ENCODE assay signal across 8 cellular contexts in genomic region chr5:179858241-179858585, GRCh38. TPM values are rescaled to one million over a fixed set of nuclear protein-coding genes. Genes with fewer than 3 reads are reported as not detected.
DNase-seq lines count a peak whose midpoint lies in the region; ATAC-seq, FAIRE-seq and TF ChIP-seq lines count a peak whose summit lies in the region.

No MANE protein-coding gene starts in this region.

- WGBS in A549 (ENCODE audit: missing lambda C conversion rate), result 0% methylated on average over 26 of the region's 32 CpGs

- H3K27me3 ChIP-seq in NT2/D1 (ENCODE audit: insufficient read depth, insufficient read length), result no peaks in the 10 kb centered on the region

- no peak for TF ChIP-seq POLR2A in A549 (IDR thresholded peaks at IDR 0.05; ENCODE audit: low read length)

- H3K27ac ChIP-seq in A549, result peak overlapping the region; percentile 89 to 95

- H3K4me1 ChIP-seq in A549 (peaks cover 9% of the 10 kb centered on the region; the same call in 2 of the 3 replicates), NT2/D1 (ENCODE audit: insufficient read depth, insufficient read length) (no peaks in the 10 kb centered on the region)

- intact Hi-C loops in left cardiac atrium (cut with DNase I), result loop anchor here in 1 of 2 donors (5.0 kb wide), 1 partner anchor 36 kb away; the partner anchor contains the start of gene SQSTM1

- H3K9ac ChIP-seq in NT2/D1 (ENCODE audit: insufficient read length, low read depth), result peak overlapping the region; percentile 90

- in situ Hi-C loops in GM13976 (cut with MboI; ENCODE audit: low sequenced_read_pairs, unreplicated experiment), result no loop called here

- ATAC-seq in A549, result peak; percentile 74
- ATAC-seq in HG02938 (IDR thresholded peaks at IDR 0.05; ENCODE audit: unreplicated experiment), result peak; percentile 41
- ATAC-seq in left cardiac atrium, result peak; percentile 47 to 51

- TF ChIP-seq EP300 in A549 (IDR thresholded peaks at IDR 0.05), result no peak

- H3K4me2 ChIP-seq in A549, result peak overlapping the region; percentile 80

- peak in 1 of 2 experiments; percentile 52 for DNase-seq in A549 (ENCODE audit: low read depth in 1 of 2, low spot score in 1 of 2)
- peak; percentile 72 for DNase-seq in GM13976 (ENCODE audit: low spot score)
- DNase-seq in NT2/D1 (ENCODE audit: low read depth, low spot score), result no peak
- peak; percentile 26 for DNase-seq in activated gamma-delta T cell treated with anti-CD3 and anti-CD28 coated beads, Interleukin-2, amount 50 U/mL, for 16 hours (ENCODE audit: low read depth)
- DNase-seq in left cardiac atrium, result no peak
- DNase-seq in putamen (ENCODE audit: low spot score), result peak; percentile 83
- no peak for DNase-seq in COLO829 (ENCODE audit: low spot score)

- CTCF ChIA-PET in A549 (lab: Yijun Ruan, JAX), result interaction anchor here (2.5 kb wide), 1 partner anchor 56 kb away, joined by 10 read pairs; no protein-coding TSS in a partner anchor

- TF ChIP-seq RAD21 in A549 (conservative IDR thresholded peaks at IDR 0.05 in 1 of 2, IDR thresholded peaks at IDR 0.05 in 1 of 2), result no peak

- no peaks in the 10 kb centered on the region for H3K9me3 ChIP-seq in A549
- H3K9me3 ChIP-seq in NT2/D1 (ENCODE audit: insufficient read depth, low read length), result peaks cover 5% of the 10 kb centered on the region; the same call in 1 of the 2 replicates

- TF ChIP-seq CTCF in A549 (IDR thresholded peaks at IDR 0.05) (no peak), GM13976 (IDR thresholded peaks at IDR 0.05; ENCODE audit: borderline replicate concordance, control extremely low read depth, extremely low read depth, insufficient read depth, missing control alignments) (no peak)

- H3K36me3 ChIP-seq in NT2/D1 (ENCODE audit: insufficient read depth, insufficient read length, low read length), result peaks cover 18% of the 10 kb centered on the region

- FAIRE-seq in A549 (lab: Jason Lieb, UNC), result no peak

- POLR2A ChIA-PET in A549 (lab: Yijun Ruan, JAX), result interaction anchor here (1.5 kb wide), 1 partner anchor 38 kb away, joined by 4 read pairs; the partner anchor contains the start of gene SQSTM1

- H3K4me3 ChIP-seq in A549 (peak overlapping the region; percentile 75), NT2/D1 (ENCODE audit: insufficient read length, low read depth) (peak overlapping the region; percentile 73)

TF ChIP-seq in A549, 52 proteins besides CTCF, POLR2A, EP300 and RAD21:
- TF ChIP-seq TP53 (CRISPR knock-in tag; IDR thresholded peaks at IDR 0.05) (no peak), SMC3 (IDR thresholded peaks at IDR 0.05) (no peak), HOXB13 (CRISPR knock-in tag; IDR thresholded peaks at IDR 0.05; ENCODE audit: low read depth) (no peak), SREBF2 (IDR thresholded peaks at IDR 0.05) (no peak), ZFP36 (IDR thresholded peaks at IDR 0.05; ENCODE audit: borderline replicate concordance, partially characterized antibody) (no peak), HMGXB4 (CRISPR knock-in tag; IDR thresholded peaks at IDR 0.05; ENCODE audit: borderline replicate concordance) (no peak), MYC (IDR thresholded peaks at IDR 0.05; ENCODE audit: borderline replicate concordance, low read length) (no peak), HES2 (IDR thresholded peaks at IDR 0.05) (no peak), CHD4 (IDR thresholded peaks at IDR 0.05; ENCODE audit: borderline replicate concordance) (no peak), MAX (IDR thresholded peaks at IDR 0.05) (no peak), ZNF302 (CRISPR knock-in tag; IDR thresholded peaks at IDR 0.05) (no peak), JUNB (IDR thresholded peaks at IDR 0.05) (no peak), NFE2L2 (conservative IDR thresholded peaks at IDR 0.05; ENCODE audit: low read length) (no peak), CEBPB (IDR thresholded peaks at IDR 0.05) (no peak), CBX8 (IDR thresholded peaks at IDR 0.05) (no peak)

RNA-seq across cellular contexts. Expression of gene MRNIP, which starts 0.4 kb away (rescaled TPM):
- polyA plus RNA-seq in A549 (2011; rRNA removed), result 21.4 and 26.1 TPM in 2 replicates
- 19.4 and 20.7 TPM in 2 replicates for polyA plus RNA-seq in A549 (2012; cell fraction: cytosol; rRNA removed)
- 155 and 197 TPM in 2 replicates for polyA plus RNA-seq in A549 (2012; cell fraction: nucleus; rRNA removed)
- polyA plus RNA-seq in A549 (2017; fragmentation: RNase III; extraction: RNeasy Plus Mini Kit Qiagen cat#74134 plus additional on column Dnase treatment), result 29.7 to 35.9 TPM (median 30.5 TPM) in 3 replicates
- polyA minus RNA-seq in A549 (2011; rRNA and poly(A)+ RNA removed), result 12.2 and 13.2 TPM in 2 replicates
- total RNA-seq in left cardiac atrium, result 10 to 100 TPM; 11.1 to 12.7 TPM

RNA-seq across cellular contexts. Expression of gene SQSTM1, which starts 37.5 kb away (rescaled TPM):
- polyA plus RNA-seq in A549 (2011; rRNA removed), result 362 and 415 TPM in 2 replicates
- polyA plus RNA-seq in A549 (2012; cell fraction: cytosol; rRNA removed), result 377 and 435 TPM in 2 replicates
- 848 and 893 TPM in 2 replicates for polyA plus RNA-seq in A549 (2012; cell fraction: nucleus; rRNA removed)
- polyA plus RNA-seq in A549 (2017; fragmentation: RNase III; extraction: RNeasy Plus Mini Kit Qiagen cat#74134 plus additional on column Dnase treatment), result 529 to 625 TPM (median 606 TPM) in 3 replicates
- polyA minus RNA-seq in A549 (2011; rRNA and poly(A)+ RNA removed), result 233 and 259 TPM in 2 replicates
- total RNA-seq in left cardiac atrium, result 100 to 1,000 TPM; 302 to 316 TPM

RNA-seq across cellular contexts. Expression of gene TBC1D9B, which starts 49.5 kb away (rescaled TPM):
- polyA plus RNA-seq in A549 (2011; rRNA removed), result 37.2 and 45.2 TPM in 2 replicates
- 59.2 and 69.3 TPM in 2 replicates for polyA plus RNA-seq in A549 (2012; cell fraction: cytosol; rRNA removed)
- 163 and 186 TPM in 2 replicates for polyA plus RNA-seq in A549 (2012; cell fraction: nucleus; rRNA removed)
- 60.1 to 68.1 TPM (median 64.7 TPM) in 3 replicates for polyA plus RNA-seq in A549 (2017; fragmentation: RNase III; extraction: RNeasy Plus Mini Kit Qiagen cat#74134 plus additional on column Dnase treatment)
- polyA minus RNA-seq in A549 (2011; rRNA and poly(A)+ RNA removed), result 72.1 and 77.2 TPM in 2 replicates
- total RNA-seq in left cardiac atrium, result 10 to 100 TPM; 43.5 to 53.5 TPM

RNA-seq across cellular contexts. Expression of gene MGAT4B, which starts 51.5 kb away (rescaled TPM):
- polyA plus RNA-seq in A549 (2011; rRNA removed) (57.4 and 110 TPM in 2 replicates), A549 (2017; fragmentation: RNase III; extraction: RNeasy Plus Mini Kit Qiagen cat#74134 plus additional on column Dnase treatment) (153 to 166 TPM (median 153 TPM) in 3 replicates)
- 145 and 194 TPM in 2 replicates for polyA plus RNA-seq in A549 (2012; cell fraction: cytosol; rRNA removed)
- 436 and 532 TPM in 2 replicates for polyA plus RNA-seq in A549 (2012; cell fraction: nucleus; rRNA removed)
- polyA minus RNA-seq in A549 (2011; rRNA and poly(A)+ RNA removed), result 132 and 144 TPM in 2 replicates
- total RNA-seq in left cardiac atrium, result 10 to 100 TPM; 66.5 to 85.9 TPM

Comparison
In these comparisons a context has a peak if more than half of its experiments do, and no peak if none do; other contexts are left out.
1. DNase-seq: peak in GM13976 (single experiment), activated gamma-delta T cell treated with anti-CD3 and anti-CD28 coated beads, Interleukin-2, amount 50 U/mL, for 16 hours (single experiment) and putamen (single experiment); none in NT2/D1 (single experiment), left cardiac atrium (single experiment) and COLO829 (single experiment).
2. Peak in every context shown above with its lines, with median percentiles within 50 percentile points of each other: ATAC-seq.